8 cellular contexts compared by ENCODE assay signal in genomic region chr16:85552980-85553435, GRCh38.
DNase-seq lines count a peak whose midpoint lies in the region; ATAC-seq and TF ChIP-seq lines count a peak whose summit lies in the region.

No MANE protein-coding gene starts in this region.

- H3K4me3 ChIP-seq in PC-9: peak overlapping the region; percentile 72; the same call in 1 of the 2 replicates
- peak overlapping the region; percentile 70 for H3K4me3 ChIP-seq in fibroblast of mammary gland (ENCODE audit: control insufficient read depth, low read depth, low read length)
- H3K4me3 ChIP-seq in skeletal muscle satellite cell (ENCODE audit: low read length): peak overlapping the region; percentile 92

- H3K4me2 ChIP-seq in PC-9 (peak overlapping the region; percentile 83), skeletal muscle satellite cell (ENCODE audit: low read length) (peak overlapping the region; percentile 100)

- CTCF ChIA-PET in PC-9 (lab: Charles Lee): interaction anchor here (0.6 to 1.2 kb wide), 9 partner anchors 11 to 717 kb away, joined by 3 to 18 read pairs (median 6); no protein-coding TSS in a partner anchor

- H2AFZ ChIP-seq in PC-9: no peak overlapping the region

- TF ChIP-seq CTCF in PC-9 (conservative IDR thresholded peaks at IDR 0.05) (no peak), fibroblast of mammary gland (conservative IDR thresholded peaks at IDR 0.05; ENCODE audit: control insufficient read depth, insufficient read depth, low read depth, low read length) (no peak)

- H3K27ac ChIP-seq in PC-9: no peak overlapping the region

- no peaks in the 10 kb centered on the region for H3K9me3 ChIP-seq in PC-9 (ENCODE audit: insufficient read depth, low read depth)
- no peaks in the 10 kb centered on the region for H3K9me3 ChIP-seq in skeletal muscle satellite cell (replicated peaks; ENCODE audit: low read length)

- peaks cover 27% of the 10 kb centered on the region for H3F3A ChIP-seq in PC-9 (ENCODE audit: insufficient read depth, low read depth)

- H3K9ac ChIP-seq in skeletal muscle satellite cell (ENCODE audit: low read depth, low read length): peak overlapping the region; percentile 78

- POLR2A ChIA-PET in PC-9 (lab: Charles Lee; ENCODE audit: unreplicated experiment): interaction anchor here (0.6 to 0.8 kb wide), 3 partner anchors 57 to 394 kb away, joined by 3 to 19 read pairs (median 6); no protein-coding TSS in a partner anchor

- DNase-seq in DMS153 treated with DMSO at 0.1 percent for 48 hours (lab: John Stamatoyannopoulos, UW; ENCODE audit: unreplicated experiment): peak; percentile 69
- DNase-seq in DMS153 (lab: John Stamatoyannopoulos, UW): no peak
- no peak for DNase-seq in PC-9
- no peak for DNase-seq in fibroblast of mammary gland (ENCODE audit: low read depth)
- DNase-seq in germinal center (ENCODE audit: low spot score): no peak
- DNase-seq in RPMI8226: no peak

- peaks cover 32% of the 10 kb centered on the region for H3K79me2 ChIP-seq in PC-9 (ENCODE audit: low read depth)

- no peaks in the 10 kb centered on the region for H3K36me3 ChIP-seq in PC-9 (ENCODE audit: low read depth)
- H3K36me3 ChIP-seq in skeletal muscle satellite cell (ENCODE audit: insufficient read depth, low read length): no peaks in the 10 kb centered on the region

- intact Hi-C loops in PC-9 (cut with micrococcal nuclease; ENCODE audit: unreplicated experiment): no loop called here

- BruUV-seq in PC-9 (replicated peaks; lab: Mats Ljungman, UMichigan): no TSS peak

- H3K4me1 ChIP-seq in PC-9 (replicated peaks; ENCODE audit: insufficient read depth) (peaks cover 10% of the 10 kb centered on the region), skeletal muscle satellite cell (ENCODE audit: control insufficient read depth, insufficient read depth, low read length) (peaks cover 21% of the 10 kb centered on the region)

- H4K20me1 ChIP-seq in PC-9 (ENCODE audit: insufficient read depth): no peaks in the 10 kb centered on the region; the same call in 1 of the 2 replicates

- ATAC-seq in HG03196 (IDR thresholded peaks at IDR 0.05; ENCODE audit: unreplicated experiment): no peak

- no peaks in the 10 kb centered on the region for H3K9me2 ChIP-seq in PC-9 (ENCODE audit: insufficient read depth)

- H3K27me3 ChIP-seq in PC-9 (ENCODE audit: insufficient read depth, low read depth) (no peaks in the 10 kb centered on the region), skeletal muscle satellite cell (ENCODE audit: control insufficient read depth, insufficient read depth, low read length) (no peaks in the 10 kb centered on the region)
